In genomic region chr4:25144870-25145481, GRCh38 we compare ENCODE assay signal across 8 cellular contexts. TPM values are rescaled to one million over a fixed set of nuclear protein-coding genes. Genes with fewer than 3 reads are reported as not detected.
A peak's percentile ranks its signal among the peaks of the same experiment; 100 is the strongest.
DNase-seq lines count a peak whose midpoint lies in the region; ATAC-seq and TF ChIP-seq lines count a peak whose summit lies in the region.

No MANE protein-coding gene starts in this region.

- no peak overlapping the region for H4K91ac ChIP-seq in H9 (ENCODE audit: insufficient read length, low read depth, low read length)

- peaks cover 9% of the 10 kb centered on the region for H3K36me3 ChIP-seq in CD4-positive, CD25-positive, alpha-beta regulatory T cell (ENCODE audit: control insufficient read depth, insufficient read depth, low read length)
- H3K36me3 ChIP-seq in SJCRH30, result no peaks in the 10 kb centered on the region

- H3T11ph ChIP-seq in H9 (ENCODE audit: low read length), result no peak overlapping the region

- WGBS in H9 (ENCODE audit: extremely low coverage, insufficient read length, low lambda C conversion rate), result no CpG with 5 or more reads among the region's 1 CpG

- H3K4me1 ChIP-seq in CD4-positive, CD25-positive, alpha-beta regulatory T cell (ENCODE audit: control insufficient read depth, insufficient read depth, low read length, poor library complexity, severe bottlenecking), result no peaks in the 10 kb centered on the region
- H3K4me1 ChIP-seq in H9 (ENCODE audit: insufficient read depth, low read length) (no peaks in the 10 kb centered on the region), SJCRH30 (no peaks in the 10 kb centered on the region)

- no peak overlapping the region for H3K18ac ChIP-seq in H9 (ENCODE audit: insufficient read length, low read depth, low read length)

- H2AFZ ChIP-seq in H9 (ENCODE audit: low read length), result no peak overlapping the region

- H4K8ac ChIP-seq in H9 (replicated peaks; ENCODE audit: insufficient read length, low read depth, low read length), result no peak overlapping the region

- H3K27me3 ChIP-seq in CD4-positive, CD25-positive, alpha-beta regulatory T cell (ENCODE audit: control insufficient read depth, insufficient read depth, low read length), result no peaks in the 10 kb centered on the region
- no peaks in the 10 kb centered on the region for H3K27me3 ChIP-seq in H9 (ENCODE audit: insufficient read depth, low read length)
- H3K27me3 ChIP-seq in SJCRH30, result no peaks in the 10 kb centered on the region

- H3K9me3 ChIP-seq in CD4-positive, CD25-positive, alpha-beta regulatory T cell (ENCODE audit: control insufficient read depth in 2 of 2, low read length in 2 of 2), result no peaks in the 10 kb centered on the region
- no peaks in the 10 kb centered on the region for H3K9me3 ChIP-seq in H9 (ENCODE audit: control insufficient read depth, low read depth, low read length)
- H3K9me3 ChIP-seq in SJCRH30 (replicated peaks), result no peaks in the 10 kb centered on the region

- H3K79me2 ChIP-seq in H9 (ENCODE audit: insufficient read depth, low read length), result no peaks in the 10 kb centered on the region

- H3K4me3 Mint-ChIP-seq in CD4-positive, CD25-positive, alpha-beta regulatory T cell, result no peak overlapping the region
- H3K4me3 Mint-ChIP-seq in H9 (no peak overlapping the region), glutamatergic neuron (ENCODE audit: unreplicated experiment) (no peak overlapping the region)

- no peaks in the 10 kb centered on the region for H3K79me1 ChIP-seq in H9 (ENCODE audit: insufficient read depth, low read depth, low read length, poor library complexity, severe bottlenecking)

- H3K23me2 ChIP-seq in H9 (ENCODE audit: insufficient read length, low read depth, low read length, poor library complexity, severe bottlenecking), result no peaks in the 10 kb centered on the region

- no peaks in the 10 kb centered on the region for H4K20me1 ChIP-seq in H9 (ENCODE audit: control insufficient read depth, insufficient read depth, insufficient read length)

- H4K5ac ChIP-seq in H9 (ENCODE audit: insufficient read length, low read depth, low read length), result no peak overlapping the region

- H2BK120ac ChIP-seq in H9 (ENCODE audit: low read depth, low read length, poor library complexity, severe bottlenecking), result no peak overlapping the region

- ATAC-seq in CD4-positive, CD25-positive, alpha-beta regulatory T cell (ENCODE audit: low read depth in 2 of 2), result no peak
- no peak for ATAC-seq in HG02885 (IDR thresholded peaks at IDR 0.05; ENCODE audit: poor library complexity, unreplicated experiment)

- H2BK20ac ChIP-seq in H9 (ENCODE audit: low read depth, low read length, poor library complexity, severe bottlenecking), result no peak overlapping the region

- DNase-seq in CD4-positive, CD25-positive, alpha-beta regulatory T cell, result peak in 2 of 3 donors; percentile 11 to 46
- DNase-seq in H9 (no peak), SJCRH30 (peak; percentile 4 to 63), glutamatergic neuron (no peak), UCSD-AML1 (lab: John Stamatoyannopoulos, UW; ENCODE audit: unreplicated experiment) (no peak), middle frontal gyrus (ENCODE audit: extremely low spot score, low spot score) (no peak), activated gamma-delta T cell (lab: John Stamatoyannopoulos, UW) (no peak)

- no peak overlapping the region for H3K4me2 ChIP-seq in H9 (ENCODE audit: insufficient read depth, insufficient read length, low read length)

- H2AK5ac ChIP-seq in H9 (ENCODE audit: insufficient read length, low read length), result no peak overlapping the region

- H3K14ac ChIP-seq in H9 (ENCODE audit: insufficient read depth, low read length), result no peak overlapping the region

- H3K9me3 Mint-ChIP-seq in CD4-positive, CD25-positive, alpha-beta regulatory T cell, result no peaks in the 10 kb centered on the region
- no peaks in the 10 kb centered on the region for H3K9me3 Mint-ChIP-seq in H9
- peaks cover 1% of the 10 kb centered on the region for H3K9me3 Mint-ChIP-seq in glutamatergic neuron (ENCODE audit: unreplicated experiment)

- H3K56ac ChIP-seq in H9 (ENCODE audit: insufficient read length, low read depth, low read length), result no peak overlapping the region

- no peak overlapping the region for H2BK5ac ChIP-seq in H9 (ENCODE audit: insufficient read length, low read length)

- no peak overlapping the region for H3K9ac ChIP-seq in H9 (ENCODE audit: extremely low read depth, insufficient read length, low read length)

- H3K4me3 ChIP-seq in CD4-positive, CD25-positive, alpha-beta regulatory T cell (ENCODE audit: low read depth, low read length), result no peak overlapping the region
- H3K4me3 ChIP-seq in SJCRH30, result no peak overlapping the region

- H3K36me3 Mint-ChIP-seq in CD4-positive, CD25-positive, alpha-beta regulatory T cell, result peaks cover 34% of the 10 kb centered on the region
- H3K36me3 Mint-ChIP-seq in H9 (ENCODE audit: insufficient read depth in 1 of 3, low read depth in 3 of 3) (no peaks in the 10 kb centered on the region; a peak in 1 of 7 replicates), glutamatergic neuron (ENCODE audit: unreplicated experiment) (no peaks in the 10 kb centered on the region)

- no peak overlapping the region for H2BK12ac ChIP-seq in H9 (ENCODE audit: insufficient read length, low read depth, low read length)

- TF ChIP-seq CTCF in H9 (conservative IDR thresholded peaks at IDR 0.05) (peak; percentile 64), glutamatergic neuron (IDR thresholded peaks at IDR 0.05; ENCODE audit: partially characterized antibody, unreplicated experiment) (peak; percentile 58)

- H2BK15ac ChIP-seq in H9 (ENCODE audit: low read depth, low read length), result no peak overlapping the region

- H3K4ac ChIP-seq in H9 (ENCODE audit: low read depth, low read length), result no peak overlapping the region

- H3K27ac ChIP-seq in CD4-positive, CD25-positive, alpha-beta regulatory T cell (ENCODE audit: insufficient read depth, low read length, poor library complexity, severe bottlenecking), result no peak overlapping the region
- H3K27ac ChIP-seq in H9 (ENCODE audit: insufficient read length, low read depth, low read length) (no peak overlapping the region), SJCRH30 (no peak overlapping the region)

- peaks cover 0 to 14% (median 4%) of the 10 kb centered on the region in 4 donors for H3K4me1 Mint-ChIP-seq in CD4-positive, CD25-positive, alpha-beta regulatory T cell
- H3K4me1 Mint-ChIP-seq in H9 (no peaks in the 10 kb centered on the region), glutamatergic neuron (ENCODE audit: low read depth, unreplicated experiment) (peaks cover 6% of the 10 kb centered on the region)

- H3K23ac ChIP-seq in H9 (ENCODE audit: insufficient read length, low read depth, low read length), result no peak overlapping the region

- H3K27me3 Mint-ChIP-seq in CD4-positive, CD25-positive, alpha-beta regulatory T cell, result no peaks in the 10 kb centered on the region
- H3K27me3 Mint-ChIP-seq in H9 (ENCODE audit: low read depth) (no peaks in the 10 kb centered on the region), glutamatergic neuron (ENCODE audit: unreplicated experiment) (no peaks in the 10 kb centered on the region)

- no peak overlapping the region for H3K27ac Mint-ChIP-seq in CD4-positive, CD25-positive, alpha-beta regulatory T cell
- H3K27ac Mint-ChIP-seq in H9, result no peak overlapping the region
- H3K27ac Mint-ChIP-seq in glutamatergic neuron (ENCODE audit: unreplicated experiment), result no peak overlapping the region

RNA-seq across cellular contexts. Expression of gene SEPSECS, which starts 15.3 kb away (rescaled TPM):
- 16.7 TPM for total RNA-seq in CD4-positive, CD25-positive, alpha-beta regulatory T cell
- polyA plus RNA-seq in CD4-positive, CD25-positive, alpha-beta regulatory T cell, result 1 to 10 TPM; 1.8 to 3.9 (median 3.2) TPM
- total RNA-seq in H9 (2021), result 4.2 and 5.4 TPM in 2 replicates
- total RNA-seq in SJCRH30 (2014; rRNA removed; shearing (Covaris generic)), result 7.3 and 7.6 TPM in 2 replicates
- total RNA-seq in glutamatergic neuron (ENCODE audit: unreplicated experiment), result 11.7 TPM

Comparison
In these comparisons a context has a peak if more than half of its experiments do, and no peak if none do; other contexts are left out.
1. DNase-seq: peak in CD4-positive, CD25-positive, alpha-beta regulatory T cell (2 of 3) and SJCRH30 (2 of 2); none in H9 (single experiment), glutamatergic neuron (single experiment), UCSD-AML1 (single experiment), middle frontal gyrus (single experiment) and activated gamma-delta T cell (single experiment).